Comparison of ENCODE assay signal across 14 cellular contexts in genomic region chr5:148913493-148913892, GRCh38.
DNase-seq lines count a peak whose midpoint lies in the region; ATAC-seq and TF ChIP-seq lines count a peak whose summit lies in the region.
"Had no signal": no experiment of that assay in that cellular context is flagged by ENCODE, and none has a peak within 500 bp of the region (broad histone marks: within the 10 kb centered on the region; RNA-seq: fewer than 3 reads in every experiment).

No MANE protein-coding gene starts in this region.

- CTCF ChIA-PET in IMR-90 (lab: Yijun Ruan, JAX) = interaction anchor here (0.7 to 1.7 kb wide), 2 partner anchors 53 to 201 kb away, joined by 3 to 5 read pairs; no protein-coding TSS in a partner anchor

- peak overlapping the region; percentile 75 for H3K18ac ChIP-seq in IMR-90 (ENCODE audit: low read depth, low read length)

- H3K27ac ChIP-seq in IMR-90 (ENCODE audit: insufficient read depth, low read length) = peak overlapping the region; percentile 86
- H3K27ac ChIP-seq in breast epithelium = peak overlapping the region; percentile 76 to 85
- peak overlapping the region; percentile 12 to 93 for H3K27ac ChIP-seq in lung (ENCODE audit: low read depth in 1 of 2, low read length in 1 of 2)

- intact Hi-C loops in IMR-90 (cut with micrococcal nuclease) (loop anchor here (1.0 to 5.0 kb wide), 6 partner anchors 51 to 199 kb away; partner anchors contain the start of gene ADRB2), breast epithelium (cut with DNase I; ENCODE audit: low total_unique reads) (no loop called here), left colon (cut with DNase I, micrococcal nuclease) (no loop called here)

- H4K8ac ChIP-seq in IMR-90 (ENCODE audit: low read depth in 2 of 2, low read length in 2 of 2) = peak overlapping the region; percentile 38 to 81

- H3K9me3 ChIP-seq in IMR-90 (ENCODE audit: control insufficient read depth, insufficient read depth, low read length) = no peaks in the 10 kb centered on the region
- no peaks in the 10 kb centered on the region for H3K9me3 ChIP-seq in breast epithelium
- H3K9me3 ChIP-seq in lung (ENCODE audit: control insufficient read depth in 2 of 2, insufficient read depth in 1 of 2, low read length in 1 of 2) = no peaks in the 10 kb centered on the region
- H3K9me3 ChIP-seq: BE2C had no signal

- H4K5ac ChIP-seq in IMR-90 (ENCODE audit: low read depth, low read length) = peak overlapping the region; percentile 47; the same call in 1 of the 2 replicates

- 63% methylated on average over 3 of the region's 6 CpGs; no CpG with 5 or more reads in 1 of the 2 experiments for WGBS in IMR-90 (ENCODE audit: extremely low coverage in 2 of 2, insufficient read length in 1 of 2), 2 experiments
- WGBS in lung, 2 donors = 76 to 89% methylated on average over 6 of the region's 6 CpGs

- peaks cover 0 to 18% of the 10 kb centered on the region in 2 experiments; a peak in 1 of 4 replicates for H3K79me1 ChIP-seq in IMR-90 (ENCODE audit: low read depth in 1 of 2, low read length in 2 of 2)

- H3K36me3 Mint-ChIP-seq in type B pancreatic cell = no peaks in the 10 kb centered on the region
- H3K36me3 Mint-ChIP-seq in activated naive CD4-positive, alpha-beta T cell treated with anti-CD3 and anti-CD28 coated beads, Interleukin-2, amount 50 U/mL, for 72 hours = no peaks in the 10 kb centered on the region

- no peaks in the 10 kb centered on the region for H4K20me1 ChIP-seq in IMR-90 (ENCODE audit: insufficient read depth, low read length)

- H2BK5ac ChIP-seq in IMR-90 (ENCODE audit: low read depth, low read length, poor library complexity, severe bottlenecking) = peak overlapping the region; percentile 95

- peak overlapping the region; percentile 52 for H3K14ac ChIP-seq in IMR-90 (replicated peaks; ENCODE audit: low read depth, low read length)

- peaks cover 4% of the 10 kb centered on the region for H3K27me3 Mint-ChIP-seq in type B pancreatic cell
- H3K27me3 Mint-ChIP-seq: activated naive CD8-positive, alpha-beta T cell treated with anti-CD3 and anti-CD28 coated beads, Interleukin-2, amount 50 U/mL, for 24 hours had no signal

- H4K91ac ChIP-seq in IMR-90 (ENCODE audit: insufficient read depth, low read depth, low read length) = peak overlapping the region; percentile 89

- no TSS peak for BruUV-seq in IMR-90 (replicated peaks; lab: Mats Ljungman, UMichigan)

- no peak; the same call in 1 of the 2 replicates for ATAC-seq in IMR-90 (ENCODE audit: low read depth)
- ATAC-seq in lung (ENCODE audit: insufficient read depth, low FRiP score) = no peak
- ATAC-seq in activated naive CD4-positive, alpha-beta T cell treated with anti-CD3 and anti-CD28 coated beads, Interleukin-2, amount 50 U/mL, for 72 hours = no peak
- ATAC-seq in left colon = no peak
- no peak for ATAC-seq in HG02973 (IDR thresholded peaks at IDR 0.05; ENCODE audit: unreplicated experiment)
- ATAC-seq: activated naive CD8-positive, alpha-beta T cell treated with anti-CD3 and anti-CD28 coated beads, Interleukin-2, amount 50 U/mL, for 24 hours; activated T-cell treated with anti-CD3 and anti-CD28 coated beads, Interleukin-2, amount 50 U/mL, for 4 hours had no signal

- peaks cover 49% of the 10 kb centered on the region for H3K9me1 ChIP-seq in IMR-90 (ENCODE audit: insufficient read depth, low read length)

- H3K27ac Mint-ChIP-seq in type B pancreatic cell = peak overlapping the region; percentile 35
- no peak overlapping the region for H3K27ac Mint-ChIP-seq in activated naive CD4-positive, alpha-beta T cell treated with anti-CD3 and anti-CD28 coated beads, Interleukin-2, amount 50 U/mL, for 72 hours
- H3K27ac Mint-ChIP-seq: activated naive CD8-positive, alpha-beta T cell treated with anti-CD3 and anti-CD28 coated beads, Interleukin-2, amount 50 U/mL, for 24 hours had no signal

- no peak overlapping the region for H2AFZ ChIP-seq in IMR-90 (replicated peaks; ENCODE audit: low read length, poor library complexity)

- H3K23ac ChIP-seq in IMR-90 (ENCODE audit: low read depth, low read length) = peak overlapping the region; percentile 81

- peak overlapping the region; percentile 61; the same call in 1 of the 2 replicates for H3K4me2 ChIP-seq in IMR-90 (ENCODE audit: low read depth, low read length)

- peak overlapping the region; percentile 92 for H2AK5ac ChIP-seq in IMR-90 (ENCODE audit: low read depth, low read length)

- H2BK20ac ChIP-seq in IMR-90 (ENCODE audit: low read depth, low read length) = peak overlapping the region; percentile 93

- no peak for TF ChIP-seq RAD21 in IMR-90 (IDR thresholded peaks at IDR 0.05; ENCODE audit: low read length)

- H3K9ac ChIP-seq in IMR-90 (ENCODE audit: low read depth, low read length) = no peak overlapping the region; the same call in 1 of the 2 replicates

- H3K4me3 Mint-ChIP-seq in type B pancreatic cell = no peak overlapping the region
- H3K4me3 Mint-ChIP-seq: activated naive CD8-positive, alpha-beta T cell treated with anti-CD3 and anti-CD28 coated beads, Interleukin-2, amount 50 U/mL, for 24 hours; activated T-cell treated with anti-CD3 and anti-CD28 coated beads, Interleukin-2, amount 50 U/mL, for 4 hours had no signal

- no peaks in the 10 kb centered on the region for H3K9me3 Mint-ChIP-seq in type B pancreatic cell
- H3K9me3 Mint-ChIP-seq in activated naive CD4-positive, alpha-beta T cell treated with anti-CD3 and anti-CD28 coated beads, Interleukin-2, amount 50 U/mL, for 72 hours = no peaks in the 10 kb centered on the region
- H3K9me3 Mint-ChIP-seq: activated naive CD8-positive, alpha-beta T cell treated with anti-CD3 and anti-CD28 coated beads, Interleukin-2, amount 50 U/mL, for 24 hours; activated T-cell treated with anti-CD3 and anti-CD28 coated beads, Interleukin-2, amount 50 U/mL, for 4 hours had no signal

- H2AK9ac ChIP-seq in IMR-90 (replicated peaks; ENCODE audit: low read depth, low read length, poor library complexity) = peak overlapping the region; percentile 68

- H3K4me1 ChIP-seq in IMR-90 (ENCODE audit: control insufficient read depth, insufficient read depth, low read length) (peaks cover 46% of the 10 kb centered on the region), breast epithelium (no peaks in the 10 kb centered on the region), lung (ENCODE audit: control insufficient read depth in 2 of 2, insufficient read depth in 2 of 2, low read length in 2 of 2) (peaks cover 0 to 22% of the 10 kb centered on the region in 2 donors)
- H3K4me1 ChIP-seq: BE2C had no signal

- H2BK120ac ChIP-seq in IMR-90 (ENCODE audit: low read depth, low read length) = peak overlapping the region; percentile 94

- H2BK15ac ChIP-seq in IMR-90 (ENCODE audit: low read depth, low read length) = peak overlapping the region; percentile 56

- POLR2A ChIA-PET in IMR-90 (lab: Charles Lee; ENCODE audit: unreplicated experiment) = no interaction called here

- peaks cover 20% of the 10 kb centered on the region for H3K4me1 Mint-ChIP-seq in type B pancreatic cell (ENCODE audit: unreplicated experiment)

- TF ChIP-seq CTCF in IMR-90 (conservative IDR thresholded peaks at IDR 0.05; ENCODE audit: low read depth, low read length) (no peak), breast epithelium (IDR thresholded peaks at IDR 0.05) (no peak), lung (IDR thresholded peaks at IDR 0.05; ENCODE audit: control extremely low read depth, extremely low read depth) (no peak), type B pancreatic cell (conservative IDR thresholded peaks at IDR 0.05) (no peak)

- dilution Hi-C loops in IMR-90 (cut with HindIII; ENCODE audit: low sequenced_read_pairs, unreplicated experiment) = no loop called here

- peak overlapping the region; percentile 92 for H3K4ac ChIP-seq in IMR-90 (ENCODE audit: low read depth, low read length)

- H3K56ac ChIP-seq in IMR-90 (ENCODE audit: extremely low read depth, insufficient read depth, low read length) = peak overlapping the region; percentile 65; the same call in 1 of the 2 replicates

- H3K4me3 ChIP-seq in IMR-90 (ENCODE audit: insufficient read depth, low read depth, low read length) (no peak overlapping the region), breast epithelium (no peak overlapping the region), lung (no peak overlapping the region)

- in situ Hi-C loops in IMR-90 (cut with MboI; ENCODE audit: low sequenced_read_pairs) = no loop called here

- H3K27me3 ChIP-seq in IMR-90 (ENCODE audit: control insufficient read depth, insufficient read depth, low read length) (no peaks in the 10 kb centered on the region), breast epithelium (no peaks in the 10 kb centered on the region), lung (ENCODE audit: control insufficient read depth, insufficient read depth) (no peaks in the 10 kb centered on the region)
- H3K27me3 ChIP-seq: BE2C had no signal

- TF ChIP-seq POLR2A in IMR-90 (IDR thresholded peaks at IDR 0.05; ENCODE audit: low read depth, low read length) (peak; percentile 9; the same call in 1 of the 2 replicates), breast epithelium (IDR thresholded peaks at IDR 0.05) (no peak)

- no peak for DNase-seq in IMR-90
- DNase-seq in breast epithelium (ENCODE audit: low spot score in 2 of 2) = no peak
- no peak for DNase-seq in lung (ENCODE audit: low spot score)
- no peak for DNase-seq in type B pancreatic cell (ENCODE audit: extremely low spot score, unreplicated experiment)
- DNase-seq in activated naive CD4-positive, alpha-beta T cell treated with anti-CD3 and anti-CD28 coated beads, Interleukin-2, amount 50 U/mL, for 72 hours (ENCODE audit: low spot score in 2 of 2) = no peak
- DNase-seq in left colon = no peak
- no peak for DNase-seq in stimulated activated naive CD4-positive, alpha-beta T cell (lab: John Stamatoyannopoulos, UW)
- DNase-seq: activated CD4-positive, alpha-beta T cell treated with anti-CD3 and anti-CD28 coated beads, Interleukin-2, amount 50 U/mL, for 1 hour; activated naive CD8-positive, alpha-beta T cell treated with anti-CD3 and anti-CD28 coated beads, Interleukin-2, amount 50 U/mL, for 24 hours; activated T-cell treated with anti-CD3 and anti-CD28 coated beads, Interleukin-2, amount 50 U/mL, for 4 hours; BE2C; effector CD8-positive, alpha-beta T cell; NCI-H2029 treated with DMSO at 0.1 percent for 48 hours had no signal

- H3K36me3 ChIP-seq in IMR-90 (ENCODE audit: control insufficient read depth, insufficient read depth, low read length) = no peaks in the 10 kb centered on the region
- no peaks in the 10 kb centered on the region for H3K36me3 ChIP-seq in breast epithelium
- H3K36me3 ChIP-seq in lung (ENCODE audit: control insufficient read depth in 2 of 2, insufficient read depth in 2 of 2, low read length in 2 of 2) = no peaks in the 10 kb centered on the region
- H3K36me3 ChIP-seq: BE2C had no signal

TF ChIP-seq in IMR-90, 13 proteins besides CTCF, POLR2A, EP300 and RAD21:
- TF ChIP-seq MAFK (IDR thresholded peaks at IDR 0.05; ENCODE audit: low read depth, low read length) (no peak), NFE2L2 (IDR thresholded peaks at IDR 0.05; ENCODE audit: low read depth, low read length) (no peak), MXI1 (IDR thresholded peaks at IDR 0.05; ENCODE audit: borderline replicate concordance, low read depth, low read length) (no peak), RCOR1 (IDR thresholded peaks at IDR 0.05; ENCODE audit: insufficient replicate concordance, low read length) (no peak), RFX5 (IDR thresholded peaks at IDR 0.05; ENCODE audit: low read depth, low read length) (no peak), BHLHE40 (IDR thresholded peaks at IDR 0.05; ENCODE audit: low read depth, low read length) (no peak)
